Comparison of ENCODE assay signal across 1 cellular context in the genomic region with DNA sequence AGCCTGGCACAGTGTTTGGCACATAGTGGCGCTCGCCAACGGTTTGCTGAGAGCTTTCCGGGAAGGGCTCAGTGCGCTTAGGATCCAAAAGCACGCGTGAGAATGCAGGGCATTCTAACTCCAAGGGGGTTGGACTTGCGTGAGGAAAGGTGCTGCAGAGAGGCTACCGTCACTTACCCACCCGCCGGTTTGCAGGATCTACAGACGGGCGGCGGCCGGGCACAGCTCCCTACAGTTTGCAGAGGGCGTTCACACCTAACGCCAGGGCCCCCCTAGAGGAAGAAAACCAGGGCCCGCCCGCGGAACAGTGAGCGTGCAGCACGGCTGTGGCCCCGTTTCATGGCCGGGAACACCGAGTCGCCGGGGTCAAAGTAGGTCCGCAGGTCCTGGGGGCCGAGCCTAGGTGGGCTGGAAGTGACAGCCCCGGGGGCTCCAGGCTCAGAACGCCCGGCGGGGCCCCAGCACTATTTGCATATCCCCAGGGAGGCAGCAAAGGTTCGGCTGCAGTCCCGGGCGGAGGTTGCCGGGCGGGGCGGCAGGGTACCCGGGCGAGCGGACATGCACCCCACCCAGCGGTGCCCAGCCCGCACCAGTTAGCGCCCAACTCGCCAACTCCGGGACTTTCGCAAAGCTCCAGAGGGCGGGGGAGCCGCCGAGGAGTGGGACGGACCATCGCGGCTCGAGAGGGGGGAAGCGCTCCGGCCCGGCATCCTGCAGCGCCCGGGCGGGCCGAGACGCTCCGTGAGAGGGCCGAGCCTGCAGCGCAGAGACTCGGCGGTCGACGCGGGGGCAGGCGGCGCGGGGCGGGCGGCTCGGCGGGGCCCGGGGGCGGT.
TF ChIP-seq lines count a peak whose summit lies in the region.

No MANE protein-coding gene starts in this region.

TF ChIP-seq in K562, 482 proteins besides CTCF, POLR2A, EP300 and RAD21 (continued from another document and continues in another):
- TF ChIP-seq, protein P1, sequence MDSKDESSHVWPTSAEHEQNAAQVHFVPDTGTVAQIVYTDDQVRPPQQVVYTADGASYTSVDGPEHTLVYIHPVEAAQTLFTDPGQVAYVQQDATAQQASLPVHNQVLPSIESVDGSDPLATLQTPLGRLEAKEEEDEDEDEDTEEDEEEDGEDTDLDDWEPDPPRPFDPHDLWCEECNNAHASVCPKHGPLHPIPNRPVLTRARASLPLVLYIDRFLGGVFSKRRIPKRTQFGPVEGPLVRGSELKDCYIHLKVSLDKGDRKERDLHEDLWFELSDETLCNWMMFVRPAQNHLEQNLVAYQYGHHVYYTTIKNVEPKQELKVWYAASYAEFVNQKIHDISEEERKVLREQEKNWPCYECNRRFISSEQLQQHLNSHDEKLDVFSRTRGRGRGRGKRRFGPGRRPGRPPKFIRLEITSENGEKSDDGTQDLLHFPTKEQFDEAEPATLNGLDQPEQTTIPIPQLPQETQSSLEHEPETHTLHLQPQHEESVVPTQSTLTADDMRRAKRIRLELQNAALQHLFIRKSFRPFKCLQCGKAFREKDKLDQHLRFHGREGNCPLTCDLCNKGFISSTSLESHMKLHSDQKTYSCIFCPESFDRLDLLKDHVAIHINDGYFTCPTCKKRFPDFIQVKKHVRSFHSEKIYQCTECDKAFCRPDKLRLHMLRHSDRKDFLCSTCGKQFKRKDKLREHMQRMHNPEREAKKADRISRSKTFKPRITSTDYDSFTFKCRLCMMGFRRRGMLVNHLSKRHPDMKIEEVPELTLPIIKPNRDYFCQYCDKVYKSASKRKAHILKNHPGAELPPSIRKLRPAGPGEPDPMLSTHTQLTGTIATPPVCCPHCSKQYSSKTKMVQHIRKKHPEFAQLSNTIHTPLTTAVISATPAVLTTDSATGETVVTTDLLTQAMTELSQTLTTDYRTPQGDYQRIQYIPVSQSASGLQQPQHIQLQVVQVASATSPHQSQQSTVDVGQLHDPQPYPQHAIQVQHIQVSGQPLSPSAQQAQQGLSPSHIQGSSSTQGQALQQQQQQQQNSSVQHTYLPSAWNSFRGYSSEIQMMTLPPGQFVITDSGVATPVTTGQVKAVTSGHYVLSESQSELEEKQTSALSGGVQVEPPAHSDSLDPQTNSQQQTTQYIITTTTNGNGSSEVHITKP (IDR thresholded peaks at IDR 0.05; ENCODE audit: partially characterized antibody), result peak; percentile 98
- TF ChIP-seq, protein P2, sequence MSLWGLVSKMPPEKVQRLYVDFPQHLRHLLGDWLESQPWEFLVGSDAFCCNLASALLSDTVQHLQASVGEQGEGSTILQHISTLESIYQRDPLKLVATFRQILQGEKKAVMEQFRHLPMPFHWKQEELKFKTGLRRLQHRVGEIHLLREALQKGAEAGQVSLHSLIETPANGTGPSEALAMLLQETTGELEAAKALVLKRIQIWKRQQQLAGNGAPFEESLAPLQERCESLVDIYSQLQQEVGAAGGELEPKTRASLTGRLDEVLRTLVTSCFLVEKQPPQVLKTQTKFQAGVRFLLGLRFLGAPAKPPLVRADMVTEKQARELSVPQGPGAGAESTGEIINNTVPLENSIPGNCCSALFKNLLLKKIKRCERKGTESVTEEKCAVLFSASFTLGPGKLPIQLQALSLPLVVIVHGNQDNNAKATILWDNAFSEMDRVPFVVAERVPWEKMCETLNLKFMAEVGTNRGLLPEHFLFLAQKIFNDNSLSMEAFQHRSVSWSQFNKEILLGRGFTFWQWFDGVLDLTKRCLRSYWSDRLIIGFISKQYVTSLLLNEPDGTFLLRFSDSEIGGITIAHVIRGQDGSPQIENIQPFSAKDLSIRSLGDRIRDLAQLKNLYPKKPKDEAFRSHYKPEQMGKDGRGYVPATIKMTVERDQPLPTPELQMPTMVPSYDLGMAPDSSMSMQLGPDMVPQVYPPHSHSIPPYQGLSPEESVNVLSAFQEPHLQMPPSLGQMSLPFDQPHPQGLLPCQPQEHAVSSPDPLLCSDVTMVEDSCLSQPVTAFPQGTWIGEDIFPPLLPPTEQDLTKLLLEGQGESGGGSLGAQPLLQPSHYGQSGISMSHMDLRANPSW (CRISPR knock-in tag; IDR thresholded peaks at IDR 0.05), result no peak
- TF ChIP-seq GABPB1 (CRISPR knock-in tag; IDR thresholded peaks at IDR 0.05), result peak; percentile 55
- TF ChIP-seq LEF1 (IDR thresholded peaks at IDR 0.05), result no peak
- TF ChIP-seq NFXL1 (CRISPR knock-in tag; IDR thresholded peaks at IDR 0.05), result no peak
- peak; percentile 95 for TF ChIP-seq ATF7 (IDR thresholded peaks at IDR 0.05)
- TF ChIP-seq CEBPB (tag; IDR thresholded peaks at IDR 0.05), result peak; percentile 72
- no peak for TF ChIP-seq JUN (IDR thresholded peaks at IDR 0.05; ENCODE audit: borderline replicate concordance, low read depth, low read length)
- no peak for TF ChIP-seq JUN (CRISPR knock-in tag; IDR thresholded peaks at IDR 0.05; ENCODE audit: borderline replicate concordance)
- no peak for TF ChIP-seq CBX8 (IDR thresholded peaks at IDR 0.05; ENCODE audit: borderline replicate concordance, extremely low read depth, low read depth, low read length, poor library complexity, severe bottlenecking)
- no peak for TF ChIP-seq MIER1 (IDR thresholded peaks at IDR 0.05; ENCODE audit: low read depth)
- no peak for TF ChIP-seq ZNF589 (CRISPR knock-in tag; IDR thresholded peaks at IDR 0.05; ENCODE audit: low read depth)
- TF ChIP-seq SMARCC2 (IDR thresholded peaks at IDR 0.05; ENCODE audit: low read depth), result peak; percentile 60; the same call in 1 of the 2 replicates
- no peak for TF ChIP-seq ZNF778 (CRISPR knock-in tag; IDR thresholded peaks at IDR 0.05)
- TF ChIP-seq KLF13 (tag; IDR thresholded peaks at IDR 0.05; ENCODE audit: borderline replicate concordance, low read depth), result 0 out of 2 replicates have a peak, but pooled peaks have one; percentile 34
- TF ChIP-seq, protein P3, sequence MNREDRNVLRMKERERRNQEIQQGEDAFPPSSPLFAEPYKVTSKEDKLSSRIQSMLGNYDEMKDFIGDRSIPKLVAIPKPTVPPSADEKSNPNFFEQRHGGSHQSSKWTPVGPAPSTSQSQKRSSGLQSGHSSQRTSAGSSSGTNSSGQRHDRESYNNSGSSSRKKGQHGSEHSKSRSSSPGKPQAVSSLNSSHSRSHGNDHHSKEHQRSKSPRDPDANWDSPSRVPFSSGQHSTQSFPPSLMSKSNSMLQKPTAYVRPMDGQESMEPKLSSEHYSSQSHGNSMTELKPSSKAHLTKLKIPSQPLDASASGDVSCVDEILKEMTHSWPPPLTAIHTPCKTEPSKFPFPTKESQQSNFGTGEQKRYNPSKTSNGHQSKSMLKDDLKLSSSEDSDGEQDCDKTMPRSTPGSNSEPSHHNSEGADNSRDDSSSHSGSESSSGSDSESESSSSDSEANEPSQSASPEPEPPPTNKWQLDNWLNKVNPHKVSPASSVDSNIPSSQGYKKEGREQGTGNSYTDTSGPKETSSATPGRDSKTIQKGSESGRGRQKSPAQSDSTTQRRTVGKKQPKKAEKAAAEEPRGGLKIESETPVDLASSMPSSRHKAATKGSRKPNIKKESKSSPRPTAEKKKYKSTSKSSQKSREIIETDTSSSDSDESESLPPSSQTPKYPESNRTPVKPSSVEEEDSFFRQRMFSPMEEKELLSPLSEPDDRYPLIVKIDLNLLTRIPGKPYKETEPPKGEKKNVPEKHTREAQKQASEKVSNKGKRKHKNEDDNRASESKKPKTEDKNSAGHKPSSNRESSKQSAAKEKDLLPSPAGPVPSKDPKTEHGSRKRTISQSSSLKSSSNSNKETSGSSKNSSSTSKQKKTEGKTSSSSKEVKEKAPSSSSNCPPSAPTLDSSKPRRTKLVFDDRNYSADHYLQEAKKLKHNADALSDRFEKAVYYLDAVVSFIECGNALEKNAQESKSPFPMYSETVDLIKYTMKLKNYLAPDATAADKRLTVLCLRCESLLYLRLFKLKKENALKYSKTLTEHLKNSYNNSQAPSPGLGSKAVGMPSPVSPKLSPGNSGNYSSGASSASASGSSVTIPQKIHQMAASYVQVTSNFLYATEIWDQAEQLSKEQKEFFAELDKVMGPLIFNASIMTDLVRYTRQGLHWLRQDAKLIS (CRISPR knock-in tag; IDR thresholded peaks at IDR 0.05), result peak; percentile 69; the same call in 1 of the 2 replicates
- 0 out of 2 replicates have a peak, but pooled peaks have one; percentile 41 for TF ChIP-seq HLTF (IDR thresholded peaks at IDR 0.05)
- TF ChIP-seq RBFOX2 (IDR thresholded peaks at IDR 0.05; ENCODE audit: low read depth, low read length), result peak; percentile 84
- TF ChIP-seq, protein P4, sequence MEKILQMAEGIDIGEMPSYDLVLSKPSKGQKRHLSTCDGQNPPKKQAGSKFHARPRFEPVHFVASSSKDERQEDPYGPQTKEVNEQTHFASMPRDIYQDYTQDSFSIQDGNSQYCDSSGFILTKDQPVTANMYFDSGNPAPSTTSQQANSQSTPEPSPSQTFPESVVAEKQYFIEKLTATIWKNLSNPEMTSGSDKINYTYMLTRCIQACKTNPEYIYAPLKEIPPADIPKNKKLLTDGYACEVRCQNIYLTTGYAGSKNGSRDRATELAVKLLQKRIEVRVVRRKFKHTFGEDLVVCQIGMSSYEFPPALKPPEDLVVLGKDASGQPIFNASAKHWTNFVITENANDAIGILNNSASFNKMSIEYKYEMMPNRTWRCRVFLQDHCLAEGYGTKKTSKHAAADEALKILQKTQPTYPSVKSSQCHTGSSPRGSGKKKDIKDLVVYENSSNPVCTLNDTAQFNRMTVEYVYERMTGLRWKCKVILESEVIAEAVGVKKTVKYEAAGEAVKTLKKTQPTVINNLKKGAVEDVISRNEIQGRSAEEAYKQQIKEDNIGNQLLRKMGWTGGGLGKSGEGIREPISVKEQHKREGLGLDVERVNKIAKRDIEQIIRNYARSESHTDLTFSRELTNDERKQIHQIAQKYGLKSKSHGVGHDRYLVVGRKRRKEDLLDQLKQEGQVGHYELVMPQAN (IDR thresholded peaks at IDR 0.05; ENCODE audit: borderline replicate concordance), result peak; percentile 34; the same call in 1 of the 2 replicates
- peak; percentile 87 for TF ChIP-seq POLR2G (IDR thresholded peaks at IDR 0.05; ENCODE audit: low read depth, low read length)
- TF ChIP-seq L3MBTL2 (IDR thresholded peaks at IDR 0.05), result peak; percentile 81
- no peak for TF ChIP-seq RHOXF2B (CRISPR knock-in tag; conservative IDR thresholded peaks at IDR 0.05)
- TF ChIP-seq, protein P5, sequence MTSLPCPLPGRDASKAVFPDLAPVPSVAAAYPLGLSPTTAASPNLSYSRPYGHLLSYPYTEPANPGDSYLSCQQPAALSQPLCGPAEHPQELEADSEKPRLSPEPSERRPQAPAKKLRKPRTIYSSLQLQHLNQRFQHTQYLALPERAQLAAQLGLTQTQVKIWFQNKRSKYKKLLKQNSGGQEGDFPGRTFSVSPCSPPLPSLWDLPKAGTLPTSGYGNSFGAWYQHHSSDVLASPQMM (CRISPR knock-in tag; IDR thresholded peaks at IDR 0.05), result no peak
- peak; percentile 46; the same call in 1 of the 2 replicates for TF ChIP-seq TAF7 (tag; IDR thresholded peaks at IDR 0.05)
- TF ChIP-seq DMBX1 (CRISPR knock-in tag; IDR thresholded peaks at IDR 0.05; ENCODE audit: borderline replicate concordance), result no peak
- TF ChIP-seq HDAC1 (IDR thresholded peaks at IDR 0.05), result peak in 1 of 2 experiments; percentile 52; a peak in 1 of 4 replicates
- TF ChIP-seq, protein P6, sequence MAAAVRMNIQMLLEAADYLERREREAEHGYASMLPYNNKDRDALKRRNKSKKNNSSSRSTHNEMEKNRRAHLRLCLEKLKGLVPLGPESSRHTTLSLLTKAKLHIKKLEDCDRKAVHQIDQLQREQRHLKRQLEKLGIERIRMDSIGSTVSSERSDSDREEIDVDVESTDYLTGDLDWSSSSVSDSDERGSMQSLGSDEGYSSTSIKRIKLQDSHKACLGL (CRISPR knock-in tag; IDR thresholded peaks at IDR 0.05; ENCODE audit: borderline replicate concordance, poor library complexity, severe bottlenecking), result no peak
- TF ChIP-seq PTRF (tag; IDR thresholded peaks at IDR 0.05), result no peak
- no peak for TF ChIP-seq ATF1 (CRISPR knock-in tag; IDR thresholded peaks at IDR 0.05)
- TF ChIP-seq ATF1 (tag; IDR thresholded peaks at IDR 0.05), result peak; percentile 43
- TF ChIP-seq, protein P7, sequence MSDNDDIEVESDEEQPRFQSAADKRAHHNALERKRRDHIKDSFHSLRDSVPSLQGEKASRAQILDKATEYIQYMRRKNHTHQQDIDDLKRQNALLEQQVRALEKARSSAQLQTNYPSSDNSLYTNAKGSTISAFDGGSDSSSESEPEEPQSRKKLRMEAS (CRISPR knock-in tag; IDR thresholded peaks at IDR 0.05), result peak; percentile 53; the same call in 1 of the 2 replicates
- TF ChIP-seq SMARCA4 (IDR thresholded peaks at IDR 0.05), result peak; percentile 39; the same call in 1 of the 2 replicates
- no peak for TF ChIP-seq ZNF174 (CRISPR knock-in tag; IDR thresholded peaks at IDR 0.05)
- no peak for TF ChIP-seq ZNF23 (CRISPR knock-in tag; IDR thresholded peaks at IDR 0.05)
- peak in 1 of 2 experiments; percentile 32; a peak in 1 of 3 replicates for TF ChIP-seq CBX3 (IDR thresholded peaks at IDR 0.05; ENCODE audit: borderline replicate concordance in 1 of 2, low read length in 2 of 2)
- TF ChIP-seq CHD4 (IDR thresholded peaks at IDR 0.05; ENCODE audit: insufficient read depth, insufficient replicate concordance, low read depth, low read length, poor library complexity, severe bottlenecking), result peak; percentile 68
- TF ChIP-seq, protein P8, sequence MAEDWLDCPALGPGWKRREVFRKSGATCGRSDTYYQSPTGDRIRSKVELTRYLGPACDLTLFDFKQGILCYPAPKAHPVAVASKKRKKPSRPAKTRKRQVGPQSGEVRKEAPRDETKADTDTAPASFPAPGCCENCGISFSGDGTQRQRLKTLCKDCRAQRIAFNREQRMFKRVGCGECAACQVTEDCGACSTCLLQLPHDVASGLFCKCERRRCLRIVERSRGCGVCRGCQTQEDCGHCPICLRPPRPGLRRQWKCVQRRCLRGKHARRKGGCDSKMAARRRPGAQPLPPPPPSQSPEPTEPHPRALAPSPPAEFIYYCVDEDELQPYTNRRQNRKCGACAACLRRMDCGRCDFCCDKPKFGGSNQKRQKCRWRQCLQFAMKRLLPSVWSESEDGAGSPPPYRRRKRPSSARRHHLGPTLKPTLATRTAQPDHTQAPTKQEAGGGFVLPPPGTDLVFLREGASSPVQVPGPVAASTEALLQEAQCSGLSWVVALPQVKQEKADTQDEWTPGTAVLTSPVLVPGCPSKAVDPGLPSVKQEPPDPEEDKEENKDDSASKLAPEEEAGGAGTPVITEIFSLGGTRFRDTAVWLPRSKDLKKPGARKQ (CRISPR knock-in tag; IDR thresholded peaks at IDR 0.05), result 0 out of 2 replicates have a peak, but pooled peaks have one; percentile 21
- peak; percentile 38 for TF ChIP-seq RBM22 (IDR thresholded peaks at IDR 0.05; ENCODE audit: low read depth, low read length, poor library complexity, severe bottlenecking)
- TF ChIP-seq ZNF384 (IDR thresholded peaks at IDR 0.05; ENCODE audit: low read depth, low read length), result no peak
- no peak for TF ChIP-seq TCF3 (CRISPR knock-in tag; IDR thresholded peaks at IDR 0.05)
- no peak for TF ChIP-seq ZNF212 (CRISPR knock-in tag; IDR thresholded peaks at IDR 0.05)
- TF ChIP-seq HDGF (IDR thresholded peaks at IDR 0.05), result no peak
- TF ChIP-seq CTBP1 (IDR thresholded peaks at IDR 0.05; ENCODE audit: borderline replicate concordance), result peak; percentile 67; the same call in 1 of the 2 replicates
- 0 out of 2 replicates have a peak, but pooled peaks have one; percentile 3 for TF ChIP-seq KLF6 (CRISPR knock-in tag; IDR thresholded peaks at IDR 0.05; ENCODE audit: borderline replicate concordance)
- TF ChIP-seq CBX1 (IDR thresholded peaks at IDR 0.05; ENCODE audit: low read depth), result peak; percentile 79
- TF ChIP-seq ARNT (IDR thresholded peaks at IDR 0.05), result no peak
- peak; percentile 60 for TF ChIP-seq CXXC5 (CRISPR knock-in tag; IDR thresholded peaks at IDR 0.05)
- TF ChIP-seq ZNF124 (CRISPR knock-in tag; IDR thresholded peaks at IDR 0.05), result no peak
- peak; percentile 69; the same call in 1 of the 2 replicates for TF ChIP-seq MTA3 (IDR thresholded peaks at IDR 0.05; ENCODE audit: borderline replicate concordance)
- TF ChIP-seq CHD1 (IDR thresholded peaks at IDR 0.05; ENCODE audit: low read length), result peak; percentile 92
- TF ChIP-seq NFE2 (IDR thresholded peaks at IDR 0.05; ENCODE audit: low read depth), result no peak
- no peak for TF ChIP-seq U2AF2 (optimal IDR thresholded peaks at IDR 0.05; ENCODE audit: low read depth, low read length)
